ENCODE assay signal across 1 cellular context in the genomic region with DNA sequence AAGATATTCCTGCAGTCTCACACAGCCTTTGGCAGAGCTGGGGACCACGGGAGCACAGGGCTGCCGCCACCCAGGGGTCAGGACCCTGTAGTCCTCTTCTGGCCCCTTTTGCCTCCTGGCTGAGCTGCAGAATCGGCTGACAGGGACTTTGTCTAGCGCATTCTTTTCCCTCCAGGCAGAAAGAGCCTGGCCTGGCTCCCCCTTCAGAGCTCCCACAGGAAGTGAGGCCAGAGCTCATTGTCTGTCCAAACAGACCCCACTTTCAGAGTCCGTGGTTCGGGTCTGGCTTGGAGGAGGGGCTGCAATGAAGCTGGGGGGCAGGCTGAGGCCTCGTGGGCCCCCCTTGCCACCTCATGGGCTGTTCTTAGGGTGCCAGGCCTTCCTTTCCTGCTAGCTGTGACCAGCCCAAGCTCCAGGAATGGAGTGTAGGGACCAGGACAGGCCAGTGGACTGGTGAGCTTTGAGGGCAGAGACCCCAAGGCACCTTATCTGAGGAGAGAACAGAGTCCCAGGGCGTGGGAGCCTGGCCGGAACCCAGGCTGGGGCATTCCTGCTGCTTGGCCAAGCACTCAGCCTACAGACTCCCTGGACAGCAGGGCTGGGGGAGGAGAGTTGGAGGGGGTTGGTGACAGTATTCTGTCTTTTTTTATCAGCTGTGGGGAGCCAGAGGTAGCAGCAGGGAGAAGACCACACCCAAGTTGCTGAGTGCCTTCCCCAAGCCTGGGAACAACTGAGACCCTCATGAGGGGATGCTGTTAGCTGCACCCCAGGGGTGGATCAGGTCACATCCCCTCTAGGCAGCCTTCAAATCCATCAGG.
TF ChIP-seq lines count a peak whose summit lies in the region.

No MANE protein-coding gene starts in this region.

TF ChIP-seq in HepG2, 621 proteins besides CTCF, POLR2A, EP300 and RAD21 (continued from another document and continues in another):
- TF ChIP-seq, protein P1, sequence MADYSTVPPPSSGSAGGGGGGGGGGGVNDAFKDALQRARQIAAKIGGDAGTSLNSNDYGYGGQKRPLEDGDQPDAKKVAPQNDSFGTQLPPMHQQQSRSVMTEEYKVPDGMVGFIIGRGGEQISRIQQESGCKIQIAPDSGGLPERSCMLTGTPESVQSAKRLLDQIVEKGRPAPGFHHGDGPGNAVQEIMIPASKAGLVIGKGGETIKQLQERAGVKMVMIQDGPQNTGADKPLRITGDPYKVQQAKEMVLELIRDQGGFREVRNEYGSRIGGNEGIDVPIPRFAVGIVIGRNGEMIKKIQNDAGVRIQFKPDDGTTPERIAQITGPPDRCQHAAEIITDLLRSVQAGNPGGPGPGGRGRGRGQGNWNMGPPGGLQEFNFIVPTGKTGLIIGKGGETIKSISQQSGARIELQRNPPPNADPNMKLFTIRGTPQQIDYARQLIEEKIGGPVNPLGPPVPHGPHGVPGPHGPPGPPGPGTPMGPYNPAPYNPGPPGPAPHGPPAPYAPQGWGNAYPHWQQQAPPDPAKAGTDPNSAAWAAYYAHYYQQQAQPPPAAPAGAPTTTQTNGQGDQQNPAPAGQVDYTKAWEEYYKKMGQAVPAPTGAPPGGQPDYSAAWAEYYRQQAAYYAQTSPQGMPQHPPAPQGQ (CRISPR knock-in tag; IDR thresholded peaks at IDR 0.05; ENCODE audit: borderline replicate concordance) = no peak
- TF ChIP-seq ZNF747 (CRISPR knock-in tag; IDR thresholded peaks at IDR 0.05; ENCODE audit: borderline replicate concordance) (no peak), KDM2A (CRISPR knock-in tag; IDR thresholded peaks at IDR 0.05; ENCODE audit: borderline replicate concordance, low read depth) (no peak), SNAPC2 (CRISPR knock-in tag; IDR thresholded peaks at IDR 0.05) (no peak), POLR2AphosphoS5 (IDR thresholded peaks at IDR 0.05; ENCODE audit: low read depth, low read length) (no peak), FOSL1 (CRISPR knock-in tag; IDR thresholded peaks at IDR 0.05; ENCODE audit: borderline replicate concordance) (no peak), FOXM1 (CRISPR knock-in tag; IDR thresholded peaks at IDR 0.05) (no peak), RFX3 (CRISPR knock-in tag; IDR thresholded peaks at IDR 0.05) (no peak), ZNF672 (CRISPR knock-in tag; IDR thresholded peaks at IDR 0.05) (no peak), TSC22D2 (CRISPR knock-in tag; IDR thresholded peaks at IDR 0.05; ENCODE audit: borderline replicate concordance) (no peak), HNRNPUL1 (IDR thresholded peaks at IDR 0.05; ENCODE audit: low read depth, low read length) (no peak), ZNF891 (CRISPR knock-in tag; IDR thresholded peaks at IDR 0.05) (peak; percentile 12; the same call in 1 of the 2 replicates), SRSF4 (IDR thresholded peaks at IDR 0.05; ENCODE audit: low read depth, low read length, poor library complexity, severe bottlenecking) (no peak), SIN3A (IDR thresholded peaks at IDR 0.05; ENCODE audit: borderline replicate concordance, low read depth, low read length) (0 out of 2 replicates have a peak, but pooled peaks have one; percentile 32), ERF (CRISPR knock-in tag; IDR thresholded peaks at IDR 0.05) (0 out of 2 replicates have a peak, but pooled peaks have one; percentile 28), ZMYM3 (CRISPR knock-in tag; IDR thresholded peaks at IDR 0.05) (no peak), ZNF430 (CRISPR knock-in tag; IDR thresholded peaks at IDR 0.05) (peak; percentile 26; the same call in 1 of the 2 replicates), SP2 (CRISPR knock-in tag; IDR thresholded peaks at IDR 0.05) (no peak), TGIF2 (CRISPR knock-in tag; IDR thresholded peaks at IDR 0.05) (no peak), ZNF382 (CRISPR knock-in tag; IDR thresholded peaks at IDR 0.05; ENCODE audit: borderline replicate concordance) (no peak), KAT8 (CRISPR knock-in tag; IDR thresholded peaks at IDR 0.05) (no peak), ZNF773 (CRISPR knock-in tag; IDR thresholded peaks at IDR 0.05; ENCODE audit: borderline replicate concordance) (no peak), GABPA (IDR thresholded peaks at IDR 0.05; ENCODE audit: low read depth, low read length) (no peak), GABPA (CRISPR knock-in tag; IDR thresholded peaks at IDR 0.05; ENCODE audit: low read depth) (peak; percentile 66), ZNF737 (CRISPR knock-in tag; IDR thresholded peaks at IDR 0.05; ENCODE audit: borderline replicate concordance) (no peak), ZNF558 (CRISPR knock-in tag; IDR thresholded peaks at IDR 0.05; ENCODE audit: borderline replicate concordance) (no peak), PPARG (CRISPR knock-in tag; conservative IDR thresholded peaks at IDR 0.05) (no peak), ZNF598 (CRISPR knock-in tag; IDR thresholded peaks at IDR 0.05; ENCODE audit: borderline replicate concordance) (no peak), HOXA9 (CRISPR knock-in tag; IDR thresholded peaks at IDR 0.05; ENCODE audit: borderline replicate concordance) (no peak), ZNF205 (CRISPR knock-in tag; IDR thresholded peaks at IDR 0.05) (no peak), ETV5 (CRISPR knock-in tag; IDR thresholded peaks at IDR 0.05; ENCODE audit: borderline replicate concordance) (peak; percentile 81; the same call in 1 of the 2 replicates), ZSCAN20 (CRISPR knock-in tag; IDR thresholded peaks at IDR 0.05; ENCODE audit: borderline replicate concordance) (no peak), TEAD3 (CRISPR knock-in tag; optimal IDR thresholded peaks at IDR 0.05; ENCODE audit: borderline replicate concordance) (peak; percentile 28), IRF2 (CRISPR knock-in tag; IDR thresholded peaks at IDR 0.05) (0 out of 2 replicates have a peak, but pooled peaks have one; percentile 20), CBX2 (IDR thresholded peaks at IDR 0.05; ENCODE audit: low read depth, low read length) (no peak), CBX2 (CRISPR knock-in tag; IDR thresholded peaks at IDR 0.05; ENCODE audit: low read depth) (no peak), ZNF282 (IDR thresholded peaks at IDR 0.05; ENCODE audit: partially characterized antibody) (no peak), SSRP1 (CRISPR knock-in tag; IDR thresholded peaks at IDR 0.05) (no peak), HMG20A (CRISPR knock-in tag; IDR thresholded peaks at IDR 0.05; ENCODE audit: borderline replicate concordance) (no peak), TRIM24 (CRISPR knock-in tag; IDR thresholded peaks at IDR 0.05) (no peak), PHF21A (CRISPR knock-in tag; IDR thresholded peaks at IDR 0.05) (no peak), ZBTB38 (CRISPR knock-in tag; IDR thresholded peaks at IDR 0.05) (no peak), CBFB (CRISPR knock-in tag; IDR thresholded peaks at IDR 0.05) (no peak), MAFG (CRISPR knock-in tag; IDR thresholded peaks at IDR 0.05) (no peak), ZFP1 (CRISPR knock-in tag; IDR thresholded peaks at IDR 0.05) (no peak), NR2F1 (CRISPR knock-in tag; IDR thresholded peaks at IDR 0.05) (peak in 1 of 2 experiments; percentile 45; a peak in 1 of 4 replicates), SCMH1 (CRISPR knock-in tag; IDR thresholded peaks at IDR 0.05; ENCODE audit: borderline replicate concordance) (no peak)
- TF ChIP-seq, protein P2, sequence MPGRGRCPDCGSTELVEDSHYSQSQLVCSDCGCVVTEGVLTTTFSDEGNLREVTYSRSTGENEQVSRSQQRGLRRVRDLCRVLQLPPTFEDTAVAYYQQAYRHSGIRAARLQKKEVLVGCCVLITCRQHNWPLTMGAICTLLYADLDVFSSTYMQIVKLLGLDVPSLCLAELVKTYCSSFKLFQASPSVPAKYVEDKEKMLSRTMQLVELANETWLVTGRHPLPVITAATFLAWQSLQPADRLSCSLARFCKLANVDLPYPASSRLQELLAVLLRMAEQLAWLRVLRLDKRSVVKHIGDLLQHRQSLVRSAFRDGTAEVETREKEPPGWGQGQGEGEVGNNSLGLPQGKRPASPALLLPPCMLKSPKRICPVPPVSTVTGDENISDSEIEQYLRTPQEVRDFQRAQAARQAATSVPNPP (CRISPR knock-in tag; IDR thresholded peaks at IDR 0.05) = no peak
- TF ChIP-seq, protein P3, sequence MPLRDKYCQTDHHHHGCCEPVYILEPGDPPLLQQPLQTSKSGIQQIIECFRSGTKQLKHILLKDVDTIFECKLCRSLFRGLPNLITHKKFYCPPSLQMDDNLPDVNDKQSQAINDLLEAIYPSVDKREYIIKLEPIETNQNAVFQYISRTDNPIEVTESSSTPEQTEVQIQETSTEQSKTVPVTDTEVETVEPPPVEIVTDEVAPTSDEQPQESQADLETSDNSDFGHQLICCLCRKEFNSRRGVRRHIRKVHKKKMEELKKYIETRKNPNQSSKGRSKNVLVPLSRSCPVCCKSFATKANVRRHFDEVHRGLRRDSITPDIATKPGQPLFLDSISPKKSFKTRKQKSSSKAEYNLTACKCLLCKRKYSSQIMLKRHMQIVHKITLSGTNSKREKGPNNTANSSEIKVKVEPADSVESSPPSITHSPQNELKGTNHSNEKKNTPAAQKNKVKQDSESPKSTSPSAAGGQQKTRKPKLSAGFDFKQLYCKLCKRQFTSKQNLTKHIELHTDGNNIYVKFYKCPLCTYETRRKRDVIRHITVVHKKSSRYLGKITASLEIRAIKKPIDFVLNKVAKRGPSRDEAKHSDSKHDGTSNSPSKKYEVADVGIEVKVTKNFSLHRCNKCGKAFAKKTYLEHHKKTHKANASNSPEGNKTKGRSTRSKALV (CRISPR knock-in tag; IDR thresholded peaks at IDR 0.05) = no peak
- TF ChIP-seq, protein P4, sequence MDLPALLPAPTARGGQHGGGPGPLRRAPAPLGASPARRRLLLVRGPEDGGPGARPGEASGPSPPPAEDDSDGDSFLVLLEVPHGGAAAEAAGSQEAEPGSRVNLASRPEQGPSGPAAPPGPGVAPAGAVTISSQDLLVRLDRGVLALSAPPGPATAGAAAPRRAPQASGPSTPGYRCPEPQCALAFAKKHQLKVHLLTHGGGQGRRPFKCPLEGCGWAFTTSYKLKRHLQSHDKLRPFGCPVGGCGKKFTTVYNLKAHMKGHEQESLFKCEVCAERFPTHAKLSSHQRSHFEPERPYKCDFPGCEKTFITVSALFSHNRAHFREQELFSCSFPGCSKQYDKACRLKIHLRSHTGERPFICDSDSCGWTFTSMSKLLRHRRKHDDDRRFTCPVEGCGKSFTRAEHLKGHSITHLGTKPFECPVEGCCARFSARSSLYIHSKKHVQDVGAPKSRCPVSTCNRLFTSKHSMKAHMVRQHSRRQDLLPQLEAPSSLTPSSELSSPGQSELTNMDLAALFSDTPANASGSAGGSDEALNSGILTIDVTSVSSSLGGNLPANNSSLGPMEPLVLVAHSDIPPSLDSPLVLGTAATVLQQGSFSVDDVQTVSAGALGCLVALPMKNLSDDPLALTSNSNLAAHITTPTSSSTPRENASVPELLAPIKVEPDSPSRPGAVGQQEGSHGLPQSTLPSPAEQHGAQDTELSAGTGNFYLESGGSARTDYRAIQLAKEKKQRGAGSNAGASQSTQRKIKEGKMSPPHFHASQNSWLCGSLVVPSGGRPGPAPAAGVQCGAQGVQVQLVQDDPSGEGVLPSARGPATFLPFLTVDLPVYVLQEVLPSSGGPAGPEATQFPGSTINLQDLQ (CRISPR knock-in tag; IDR thresholded peaks at IDR 0.05) = no peak
- TF ChIP-seq, protein P5, sequence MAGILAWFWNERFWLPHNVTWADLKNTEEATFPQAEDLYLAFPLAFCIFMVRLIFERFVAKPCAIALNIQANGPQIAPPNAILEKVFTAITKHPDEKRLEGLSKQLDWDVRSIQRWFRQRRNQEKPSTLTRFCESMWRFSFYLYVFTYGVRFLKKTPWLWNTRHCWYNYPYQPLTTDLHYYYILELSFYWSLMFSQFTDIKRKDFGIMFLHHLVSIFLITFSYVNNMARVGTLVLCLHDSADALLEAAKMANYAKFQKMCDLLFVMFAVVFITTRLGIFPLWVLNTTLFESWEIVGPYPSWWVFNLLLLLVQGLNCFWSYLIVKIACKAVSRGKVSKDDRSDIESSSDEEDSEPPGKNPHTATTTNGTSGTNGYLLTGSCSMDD (CRISPR knock-in tag; IDR thresholded peaks at IDR 0.05) = no peak
- TF ChIP-seq, protein P6, sequence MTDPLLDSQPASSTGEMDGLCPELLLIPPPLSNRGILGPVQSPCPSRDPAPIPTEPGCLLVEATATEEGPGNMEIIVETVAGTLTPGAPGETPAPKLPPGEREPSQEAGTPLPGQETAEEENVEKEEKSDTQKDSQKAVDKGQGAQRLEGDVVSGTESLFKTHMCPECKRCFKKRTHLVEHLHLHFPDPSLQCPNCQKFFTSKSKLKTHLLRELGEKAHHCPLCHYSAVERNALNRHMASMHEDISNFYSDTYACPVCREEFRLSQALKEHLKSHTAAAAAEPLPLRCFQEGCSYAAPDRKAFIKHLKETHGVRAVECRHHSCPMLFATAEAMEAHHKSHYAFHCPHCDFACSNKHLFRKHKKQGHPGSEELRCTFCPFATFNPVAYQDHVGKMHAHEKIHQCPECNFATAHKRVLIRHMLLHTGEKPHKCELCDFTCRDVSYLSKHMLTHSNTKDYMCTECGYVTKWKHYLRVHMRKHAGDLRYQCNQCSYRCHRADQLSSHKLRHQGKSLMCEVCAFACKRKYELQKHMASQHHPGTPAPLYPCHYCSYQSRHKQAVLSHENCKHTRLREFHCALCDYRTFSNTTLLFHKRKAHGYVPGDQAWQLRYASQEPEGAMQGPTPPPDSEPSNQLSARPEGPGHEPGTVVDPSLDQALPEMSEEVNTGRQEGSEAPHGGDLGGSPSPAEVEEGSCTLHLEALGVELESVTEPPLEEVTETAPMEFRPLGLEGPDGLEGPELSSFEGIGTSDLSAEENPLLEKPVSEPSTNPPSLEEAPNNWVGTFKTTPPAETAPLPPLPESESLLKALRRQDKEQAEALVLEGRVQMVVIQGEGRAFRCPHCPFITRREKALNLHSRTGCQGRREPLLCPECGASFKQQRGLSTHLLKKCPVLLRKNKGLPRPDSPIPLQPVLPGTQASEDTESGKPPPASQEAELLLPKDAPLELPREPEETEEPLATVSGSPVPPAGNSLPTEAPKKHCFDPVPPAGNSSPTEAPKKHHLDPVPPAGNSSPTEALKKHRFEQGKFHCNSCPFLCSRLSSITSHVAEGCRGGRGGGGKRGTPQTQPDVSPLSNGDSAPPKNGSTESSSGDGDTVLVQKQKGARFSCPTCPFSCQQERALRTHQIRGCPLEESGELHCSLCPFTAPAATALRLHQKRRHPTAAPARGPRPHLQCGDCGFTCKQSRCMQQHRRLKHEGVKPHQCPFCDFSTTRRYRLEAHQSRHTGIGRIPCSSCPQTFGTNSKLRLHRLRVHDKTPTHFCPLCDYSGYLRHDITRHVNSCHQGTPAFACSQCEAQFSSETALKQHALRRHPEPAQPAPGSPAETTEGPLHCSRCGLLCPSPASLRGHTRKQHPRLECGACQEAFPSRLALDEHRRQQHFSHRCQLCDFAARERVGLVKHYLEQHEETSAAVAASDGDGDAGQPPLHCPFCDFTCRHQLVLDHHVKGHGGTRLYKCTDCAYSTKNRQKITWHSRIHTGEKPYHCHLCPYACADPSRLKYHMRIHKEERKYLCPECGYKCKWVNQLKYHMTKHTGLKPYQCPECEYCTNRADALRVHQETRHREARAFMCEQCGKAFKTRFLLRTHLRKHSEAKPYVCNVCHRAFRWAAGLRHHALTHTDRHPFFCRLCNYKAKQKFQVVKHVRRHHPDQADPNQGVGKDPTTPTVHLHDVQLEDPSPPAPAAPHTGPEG (CRISPR knock-in tag; IDR thresholded peaks at IDR 0.05) = peak; percentile 38; the same call in 1 of the 2 replicates
